ENCODE assay signal across 13 cellular contexts in genomic region chr16:24151482-24151939, GRCh38.
A peak's percentile ranks its signal among the peaks of the same experiment; 100 is the strongest.
DNase-seq lines count a peak whose midpoint lies in the region; ATAC-seq lines count a peak whose summit lies in the region.
"Had no signal": no experiment of that assay in that cellular context is flagged by ENCODE, and none has a peak within 500 bp of the region (broad histone marks: within the 10 kb centered on the region; RNA-seq: fewer than 3 reads in every experiment).

No MANE protein-coding gene starts in this region.

- H3K4me1 ChIP-seq in BLaER1 treated with 17β-estradiol and CSF1 and Interleukin-3, amounts not matched to agents 10 nM and 100 nM: peaks cover 10 to 45% (median 21%) of the 10 kb centered on the region in 10 experiments; a peak in 19 of 20 replicates
- H3K4me1 ChIP-seq: Caco-2, gastrocnemius medialis, tibial nerve had no signal

- no peak overlapping the region for H3K4me3 ChIP-seq in BLaER1 treated with 17β-estradiol and CSF1 and Interleukin-3, amounts not matched to agents 10 nM and 100 nM
- H3K4me3 ChIP-seq: gastrocnemius medialis, tibial nerve had no signal

- H3K27ac Mint-ChIP-seq in IgD-negative memory B cell: peak overlapping the region in 2 of 3 donors; percentile 33 to 87

- peaks cover 0 to 7% (median 0%) of the 10 kb centered on the region in 11 experiments; a peak in 2 of 22 replicates for H3K9me3 ChIP-seq in BLaER1 treated with 17β-estradiol and CSF1 and Interleukin-3, amounts not matched to agents 10 nM and 100 nM (replicated peaks in 1 of 11)
- H3K9me3 ChIP-seq: Caco-2, gastrocnemius medialis, tibial nerve had no signal

- H3K9ac ChIP-seq in BLaER1 treated with 17β-estradiol and CSF1 and Interleukin-3, amounts not matched to agents 10 nM and 100 nM: no peak overlapping the region

- no peak overlapping the region for H3K27ac ChIP-seq in BLaER1 treated with 17β-estradiol and CSF1 and Interleukin-3, amounts not matched to agents 10 nM and 100 nM
- H3K27ac ChIP-seq: gastrocnemius medialis, tibial nerve had no signal

- H3K4me2 ChIP-seq in BLaER1 treated with 17β-estradiol and CSF1 and Interleukin-3, amounts not matched to agents 10 nM and 100 nM: peak overlapping the region; percentile 20 to 57 (median 47); a peak in 20 of 22 replicates

- H3K4me3 Mint-ChIP-seq in IgD-negative memory B cell: no peak overlapping the region

- H3K27me3 Mint-ChIP-seq in IgD-negative memory B cell: no peaks in the 10 kb centered on the region

- DNase-seq in activated T-cell treated with anti-CD3 and anti-CD28 coated beads, Interleukin-2, amount 50 U/mL, for 1 hour: peak; percentile 25
- peak; percentile 85 for DNase-seq in islet precursor cell
- DNase-seq in NCI-H526 treated with DMSO at 0.1 percent for 48 hours (lab: John Stamatoyannopoulos, UW): no peak
- DNase-seq in DMS 273 (lab: John Stamatoyannopoulos, UW; ENCODE audit: unreplicated experiment): no peak
- no peak for DNase-seq in NCI-H2081 treated with DMSO at 0.1 percent for 48 hours (lab: John Stamatoyannopoulos, UW)
- DNase-seq: Caco-2, gastrocnemius medialis, GOT3, Right ventricle myocardium superior had no signal

- H3K36me3 ChIP-seq in BLaER1 treated with 17β-estradiol and CSF1 and Interleukin-3, amounts not matched to agents 10 nM and 100 nM: peaks cover 0 to 97% (median 21%) of the 10 kb centered on the region in 11 experiments; a peak in 13 of 22 replicates
- H3K36me3 ChIP-seq: gastrocnemius medialis, tibial nerve had no signal

- H3K4me1 Mint-ChIP-seq in IgD-negative memory B cell: peaks cover 15 to 19% (median 18%) of the 10 kb centered on the region in 3 donors

- no peaks in the 10 kb centered on the region for H3K9me3 Mint-ChIP-seq in IgD-negative memory B cell

- H4K20me1 ChIP-seq in BLaER1 treated with 17β-estradiol and CSF1 and Interleukin-3, amounts not matched to agents 10 nM and 100 nM: peaks cover 0 to 53% (median 0%) of the 10 kb centered on the region in 11 experiments; a peak in 4 of 22 replicates

- H3K36me3 Mint-ChIP-seq in IgD-negative memory B cell: peaks cover 13% of the 10 kb centered on the region

- no peaks in the 10 kb centered on the region for H3K27me3 ChIP-seq in BLaER1 treated with 17β-estradiol and CSF1 and Interleukin-3, amounts not matched to agents 10 nM and 100 nM
- H3K27me3 ChIP-seq: gastrocnemius medialis, tibial nerve had no signal

- ATAC-seq in GM18517 (IDR thresholded peaks at IDR 0.05; ENCODE audit: unreplicated experiment): no peak
- ATAC-seq: gastrocnemius medialis had no signal

Comparison
In these comparisons a context has a peak if more than half of its experiments do, and no peak if none do; other contexts are left out.
1. DNase-seq: peak in activated T-cell treated with anti-CD3 and anti-CD28 coated beads, Interleukin-2, amount 50 U/mL, for 1 hour (single experiment) and islet precursor cell (single experiment); none in NCI-H526 treated with DMSO at 0.1 percent for 48 hours (single experiment), DMS 273 (single experiment) and NCI-H2081 treated with DMSO at 0.1 percent for 48 hours (single experiment).